1 cellular context compared by ENCODE assay signal in the genomic region with DNA sequence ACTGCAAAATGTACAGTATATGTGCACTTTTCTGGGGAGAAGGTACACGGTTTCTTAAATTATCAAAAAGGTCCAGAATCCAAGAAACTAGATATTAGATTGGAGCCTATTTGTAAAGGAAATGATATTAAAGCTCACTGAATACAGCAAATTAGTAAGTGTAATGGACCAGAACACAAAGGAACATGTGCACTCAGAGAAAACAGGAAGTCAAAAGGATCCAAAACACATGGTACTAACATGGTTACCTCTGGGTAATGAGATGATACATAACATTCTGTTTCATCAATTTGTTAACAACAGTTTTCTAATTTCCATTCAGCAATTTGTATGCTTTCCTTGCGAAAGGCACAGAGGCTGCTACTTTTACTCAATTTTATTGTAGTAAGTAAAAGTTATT.
A peak's percentile ranks its signal among the peaks of the same experiment; 100 is the strongest.
TF ChIP-seq lines count a peak whose summit lies in the region.

No MANE protein-coding gene starts in this region.

TF ChIP-seq in HepG2, 621 proteins besides CTCF, POLR2A, EP300 and RAD21:
- TF ChIP-seq, protein P1, sequence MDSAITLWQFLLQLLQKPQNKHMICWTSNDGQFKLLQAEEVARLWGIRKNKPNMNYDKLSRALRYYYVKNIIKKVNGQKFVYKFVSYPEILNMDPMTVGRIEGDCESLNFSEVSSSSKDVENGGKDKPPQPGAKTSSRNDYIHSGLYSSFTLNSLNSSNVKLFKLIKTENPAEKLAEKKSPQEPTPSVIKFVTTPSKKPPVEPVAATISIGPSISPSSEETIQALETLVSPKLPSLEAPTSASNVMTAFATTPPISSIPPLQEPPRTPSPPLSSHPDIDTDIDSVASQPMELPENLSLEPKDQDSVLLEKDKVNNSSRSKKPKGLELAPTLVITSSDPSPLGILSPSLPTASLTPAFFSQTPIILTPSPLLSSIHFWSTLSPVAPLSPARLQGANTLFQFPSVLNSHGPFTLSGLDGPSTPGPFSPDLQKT (CRISPR knock-in tag; IDR thresholded peaks at IDR 0.05; ENCODE audit: borderline replicate concordance): no peak
- no peak for TF ChIP-seq MYC (CRISPR knock-in tag; IDR thresholded peaks at IDR 0.05; ENCODE audit: borderline replicate concordance)
- TF ChIP-seq HMG20B (CRISPR knock-in tag; conservative IDR thresholded peaks at IDR 0.05): no peak
- no peak for TF ChIP-seq ZNF205 (CRISPR knock-in tag; IDR thresholded peaks at IDR 0.05)
- TF ChIP-seq XRCC5 (optimal IDR thresholded peaks at IDR 0.05; ENCODE audit: low read length): no peak
- no peak for TF ChIP-seq AGO1 (IDR thresholded peaks at IDR 0.05; ENCODE audit: low read depth, low read length, poor library complexity, severe bottlenecking)
- no peak for TF ChIP-seq ZNF605 (CRISPR knock-in tag; IDR thresholded peaks at IDR 0.05)
- TF ChIP-seq, protein P2, sequence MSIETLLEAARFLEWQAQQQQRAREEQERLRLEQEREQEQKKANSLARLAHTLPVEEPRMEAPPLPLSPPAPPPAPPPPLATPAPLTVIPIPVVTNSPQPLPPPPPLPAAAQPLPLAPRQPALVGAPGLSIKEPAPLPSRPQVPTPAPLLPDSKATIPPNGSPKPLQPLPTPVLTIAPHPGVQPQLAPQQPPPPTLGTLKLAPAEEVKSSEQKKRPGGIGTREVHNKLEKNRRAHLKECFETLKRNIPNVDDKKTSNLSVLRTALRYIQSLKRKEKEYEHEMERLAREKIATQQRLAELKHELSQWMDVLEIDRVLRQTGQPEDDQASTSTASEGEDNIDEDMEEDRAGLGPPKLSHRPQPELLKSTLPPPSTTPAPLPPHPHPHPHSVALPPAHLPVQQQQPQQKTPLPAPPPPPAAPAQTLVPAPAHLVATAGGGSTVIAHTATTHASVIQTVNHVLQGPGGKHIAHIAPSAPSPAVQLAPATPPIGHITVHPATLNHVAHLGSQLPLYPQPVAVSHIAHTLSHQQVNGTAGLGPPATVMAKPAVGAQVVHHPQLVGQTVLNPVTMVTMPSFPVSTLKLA (IDR thresholded peaks at IDR 0.05): peak; percentile 79
